2 cellular contexts compared by ENCODE assay signal in genomic region chr10:110176626-110177025, GRCh38.
TF ChIP-seq lines count a peak whose summit lies in the region.

No MANE protein-coding gene starts in this region.

TF ChIP-seq in GM12891, 5 proteins besides CTCF, POLR2A, EP300 and RAD21:
- no peak for TF ChIP-seq PAX5 (IDR thresholded peaks at IDR 0.05; ENCODE audit: insufficient read depth, low read length, severe bottlenecking)
- TF ChIP-seq TAF1 (IDR thresholded peaks at IDR 0.05; ENCODE audit: low read depth, low read length): no peak
- TF ChIP-seq POU2F2 (IDR thresholded peaks at IDR 0.05; ENCODE audit: low read depth, low read length): no peak
- TF ChIP-seq POLR2AphosphoS5 (IDR thresholded peaks at IDR 0.05; ENCODE audit: low read depth, low read length): no peak
- no peak for TF ChIP-seq SPI1 (IDR thresholded peaks at IDR 0.05; ENCODE audit: low read depth, low read length)

TF ChIP-seq in H1, 55 proteins besides CTCF, POLR2A, EP300 and RAD21:
- no peak for TF ChIP-seq KDM4A (IDR thresholded peaks at IDR 0.05; ENCODE audit: low read depth, low read length, severe bottlenecking)
- no peak for TF ChIP-seq GTF2F1 (IDR thresholded peaks at IDR 0.05; ENCODE audit: borderline replicate concordance, low read depth, low read length)
- TF ChIP-seq SP4 (IDR thresholded peaks at IDR 0.05; ENCODE audit: low read length): no peak
- TF ChIP-seq USF2 (IDR thresholded peaks at IDR 0.05; ENCODE audit: low read length): no peak
- TF ChIP-seq BRCA1 (IDR thresholded peaks at IDR 0.05; ENCODE audit: low read depth, low read length): no peak
- no peak for TF ChIP-seq TAF1 (IDR thresholded peaks at IDR 0.05; ENCODE audit: low read depth, low read length)
- TF ChIP-seq POU5F1 (IDR thresholded peaks at IDR 0.05; ENCODE audit: low read depth, low read length): no peak
- TF ChIP-seq SIRT6 (IDR thresholded peaks at IDR 0.05; ENCODE audit: low read length): no peak
- TF ChIP-seq SIX5 (IDR thresholded peaks at IDR 0.05; ENCODE audit: low read depth, low read length): no peak
- TF ChIP-seq ZNF274 (IDR thresholded peaks at IDR 0.05; ENCODE audit: borderline replicate concordance, extremely low read depth, low read length): no peak
- TF ChIP-seq SP1 (IDR thresholded peaks at IDR 0.05; ENCODE audit: low read depth, low read length): no peak
- TF ChIP-seq FOSL1 (IDR thresholded peaks at IDR 0.05; ENCODE audit: insufficient read depth, low read depth, low read length): no peak
- TF ChIP-seq CHD1 (IDR thresholded peaks at IDR 0.05; ENCODE audit: low read depth, low read length): no peak
- no peak for TF ChIP-seq RFX5 (IDR thresholded peaks at IDR 0.05; ENCODE audit: borderline replicate concordance, low read depth, low read length)
- no peak for TF ChIP-seq KDM5A (IDR thresholded peaks at IDR 0.05; ENCODE audit: low read length)
- TF ChIP-seq BCL11A (IDR thresholded peaks at IDR 0.05; ENCODE audit: low read depth in 2 of 2, low read length in 2 of 2): no peak
- no peak for TF ChIP-seq CHD2 (IDR thresholded peaks at IDR 0.05; ENCODE audit: low read length)
- TF ChIP-seq MAFK (IDR thresholded peaks at IDR 0.05; ENCODE audit: low read depth, low read length): no peak
